Comparison of ENCODE assay signal across 1 cellular context in genomic region chr11:554428-554823, GRCh38.
TF ChIP-seq lines count a peak whose summit lies in the region.

No MANE protein-coding gene starts in this region.

TF ChIP-seq in HepG2, 621 proteins besides CTCF, POLR2A, EP300 and RAD21:
- TF ChIP-seq KMT2A (CRISPR knock-in tag; IDR thresholded peaks at IDR 0.05), result 0 out of 2 replicates have a peak, but pooled peaks have one; percentile 17
- peak; percentile 32 for TF ChIP-seq RBM39 (IDR thresholded peaks at IDR 0.05; ENCODE audit: low read depth, low read length, poor library complexity, severe bottlenecking)
- 0 out of 2 replicates have a peak, but pooled peaks have one; percentile 39 for TF ChIP-seq ZNF546 (CRISPR knock-in tag; conservative IDR thresholded peaks at IDR 0.05)
- TF ChIP-seq SIN3A (IDR thresholded peaks at IDR 0.05; ENCODE audit: borderline replicate concordance, low read depth, low read length), result no peak
- 0 out of 2 replicates have a peak, but pooled peaks have one; percentile 33 for TF ChIP-seq ZBTB42 (CRISPR knock-in tag; IDR thresholded peaks at IDR 0.05)
- no peak for TF ChIP-seq ZNF644 (CRISPR knock-in tag; IDR thresholded peaks at IDR 0.05; ENCODE audit: low read depth)
- no peak for TF ChIP-seq ZNF570 (CRISPR knock-in tag; IDR thresholded peaks at IDR 0.05; ENCODE audit: borderline replicate concordance)
- TF ChIP-seq ZGPAT (CRISPR knock-in tag; IDR thresholded peaks at IDR 0.05), result peak; percentile 22; the same call in 1 of the 2 replicates
- TF ChIP-seq LBX2 (CRISPR knock-in tag; IDR thresholded peaks at IDR 0.05; ENCODE audit: borderline replicate concordance), result peak; percentile 29; the same call in 1 of the 2 replicates
- TF ChIP-seq ZNF792 (CRISPR knock-in tag; IDR thresholded peaks at IDR 0.05), result 0 out of 2 replicates have a peak, but pooled peaks have one; percentile 7
